ENCODE assay signal across 29 cellular contexts in the genomic region with DNA sequence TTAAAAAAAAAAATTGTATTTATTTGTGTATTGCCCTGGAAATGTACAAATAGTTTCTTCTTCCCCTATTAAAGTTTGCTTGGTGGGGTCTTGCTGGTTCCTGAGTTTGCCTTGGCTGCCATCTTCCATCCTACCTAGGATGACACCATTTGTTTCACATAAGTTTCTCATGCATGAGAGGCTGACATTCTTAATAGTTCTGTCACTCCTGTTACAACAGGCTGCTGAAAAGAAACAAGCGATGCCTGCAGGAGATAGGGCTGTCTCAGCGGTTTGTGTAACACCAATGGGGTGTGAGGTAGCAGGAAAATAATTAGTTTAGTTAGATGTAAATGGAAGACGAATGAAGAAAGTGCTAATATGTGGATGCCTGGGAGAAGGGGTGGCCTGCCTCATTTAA.
"Had no signal": no experiment of that assay in that cellular context is flagged by ENCODE, and none has a peak within 500 bp of the region (broad histone marks: within the 10 kb centered on the region; RNA-seq: fewer than 3 reads in every experiment).

No MANE protein-coding gene starts in this region.

- H3K4me3 Mint-ChIP-seq: dendritic cell treated with granulocyte-macrophage colony-stimulating factor and Interleukin-4, amounts not matched to agents 40 ng/mL and 50 ng/mL, for 4 days; effector memory CD8-positive, alpha-beta T cell; endodermal cell had no signal

- ATAC-seq: effector memory CD8-positive, alpha-beta T cell; esophagus mucosa; foreskin keratinocyte; gastrocnemius medialis; gastroesophageal sphincter; heart left ventricle; heart right ventricle had no signal

- H3K36me3 ChIP-seq: colonic mucosa, esophagus muscularis mucosa, esophagus squamous epithelium, gastrocnemius medialis, gastroesophageal sphincter, heart left ventricle, heart right ventricle had no signal

- H3K27me3 ChIP-seq: colonic mucosa, dorsolateral prefrontal cortex, esophagus muscularis mucosa, esophagus squamous epithelium, foreskin keratinocyte, gastrocnemius medialis, gastroesophageal sphincter, heart left ventricle had no signal

- H3K27ac Mint-ChIP-seq: dendritic cell treated with granulocyte-macrophage colony-stimulating factor and Interleukin-4, amounts not matched to agents 40 ng/mL and 50 ng/mL, for 4 days; effector memory CD8-positive, alpha-beta T cell; endodermal cell had no signal

- H3K4me3 ChIP-seq: colonic mucosa, coronary artery, dorsolateral prefrontal cortex, esophagus muscularis mucosa, esophagus squamous epithelium, gastrocnemius medialis, gastroesophageal sphincter, heart left ventricle, heart right ventricle had no signal

- H3K9me3 ChIP-seq: colonic mucosa, esophagus muscularis mucosa, esophagus squamous epithelium, gastrocnemius medialis, heart left ventricle had no signal

- H3K4me1 ChIP-seq: colonic mucosa, esophagus muscularis mucosa, esophagus squamous epithelium, foreskin keratinocyte, gastrocnemius medialis, gastroesophageal sphincter, heart left ventricle, heart right ventricle had no signal

- H3K27me3 Mint-ChIP-seq: dendritic cell treated with granulocyte-macrophage colony-stimulating factor and Interleukin-4, amounts not matched to agents 40 ng/mL and 50 ng/mL, for 4 days; effector memory CD8-positive, alpha-beta T cell had no signal

- DNase-seq: colonic mucosa; cortex of kidney; dermis blood vessel endothelial cell; dorsolateral prefrontal cortex; effector CD4-positive, alpha-beta T cell; effector CD8-positive, alpha-beta T cell; effector memory CD4-positive, alpha-beta T cell; effector memory CD8-positive, alpha-beta T cell; endodermal cell; erythroblast; esophagus squamous epithelium; foreskin fibroblast; foreskin keratinocyte; foreskin melanocyte; gastrocnemius medialis; glutamatergic neuron; head of caudate nucleus; heart left ventricle; heart right ventricle had no signal

- FAIRE-seq: colon, endometrium, endothelial cell of umbilical vein, frontal cortex had no signal

- H3K27ac ChIP-seq: colonic mucosa, coronary artery, dorsolateral prefrontal cortex, epithelial cell of prostate, esophagus muscularis mucosa, esophagus squamous epithelium, foreskin keratinocyte, gastrocnemius medialis, gastroesophageal sphincter, heart left ventricle, heart right ventricle had no signal
